In the genomic region with DNA sequence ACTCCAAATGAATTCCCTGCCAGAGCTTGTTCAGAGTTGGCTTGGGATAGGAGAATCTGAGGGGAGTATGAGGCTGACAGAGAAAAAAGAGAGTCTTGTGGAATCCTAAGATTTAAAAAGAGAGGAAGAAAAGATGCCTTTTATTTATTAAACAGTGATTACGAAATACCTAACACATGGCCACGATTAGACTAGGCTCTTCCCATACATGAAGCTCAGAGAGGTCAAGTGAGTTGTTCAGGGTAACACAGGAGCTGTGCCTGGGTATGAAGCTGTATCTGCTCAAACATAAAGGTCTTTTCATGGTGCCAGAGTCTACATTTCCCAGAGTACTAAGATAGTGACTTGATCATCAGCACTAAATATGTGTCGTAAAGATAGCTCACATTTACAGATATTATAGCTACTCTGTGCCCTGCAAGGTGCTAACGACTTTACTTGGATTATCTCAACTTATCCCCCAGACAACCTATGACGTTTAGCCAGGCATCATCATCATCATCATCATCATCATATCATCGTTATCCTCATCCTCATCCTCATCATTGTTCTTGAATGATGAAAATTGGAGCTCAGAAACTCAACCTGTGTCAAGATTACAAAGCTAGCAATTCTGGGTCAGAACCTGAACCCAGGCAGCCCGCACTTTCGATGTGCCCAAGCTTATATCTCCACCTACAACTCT, we compare ENCODE assay signal across 24 cellular contexts.
"Had no signal": no experiment of that assay in that cellular context is flagged by ENCODE, and none has a peak within 500 bp of the region (broad histone marks: within the 10 kb centered on the region; RNA-seq: fewer than 3 reads in every experiment).

No MANE protein-coding gene starts in this region.

- H3K4me2 ChIP-seq: smooth muscle cell had no signal

- H2AFZ ChIP-seq: parathyroid adenoma had no signal

- H3K9me3 ChIP-seq: neutrophil, ovary, psoas muscle, stomach, tibial artery, transverse colon, upper lobe of right lung, uterus had no signal

- H3K4me1 ChIP-seq: parathyroid adenoma, psoas muscle, stomach, tibial artery, transverse colon, upper lobe of right lung, uterus had no signal

- ATAC-seq: naive thymus-derived CD4-positive, alpha-beta T cell; natural killer cell; psoas muscle; sciatic nerve; stimulated activated effector memory CD8-positive, alpha-beta T cell treated with anti-CD3 and anti-CD28 coated beads, Interleukin-12 subunit alpha, Interleukin-12 subunit beta, amount 100 ng/mL, for 72 hours; stimulated activated naive B cell treated with anti-CD40 and anti-IgM and Interleukin-4, amounts not matched to agents 10 μg/mL and 1 μg/mL and 100 μg/mL, for 72 hours; upper lobe of right lung had no signal

- H3K27ac ChIP-seq: neutrophil, ovary, parathyroid adenoma, psoas muscle, skin epidermis, stomach, tibial artery, transverse colon, upper lobe of right lung, uterus had no signal

- H3K36me3 ChIP-seq: neutrophil, ovary, stomach, tibial artery, transverse colon, upper lobe of right lung, uterus had no signal

- H3K79me2 ChIP-seq: parathyroid adenoma had no signal

- H3K4me3 ChIP-seq: ovary, psoas muscle, skin epidermis, smooth muscle cell, stomach, tibial artery, transverse colon, upper lobe of right lung, uterus had no signal

- H3K9ac ChIP-seq: parathyroid adenoma had no signal

- H3K27me3 ChIP-seq: ovary, tibial artery, upper lobe of right lung, uterus had no signal

- DNase-seq: naive thymus-derived CD4-positive, alpha-beta T cell; natural killer cell; nucleus accumbens; ovary; posterior cingulate gyrus; psoas muscle; right cardiac atrium; stimulated activated CD4-positive, alpha-beta T cell treated with anti-CD3 and anti-CD28 coated beads, Interleukin-15, amount 100 ng/mL, for 24 hours; stimulated activated CD4-positive, alpha-beta T cell treated with anti-CD3 and anti-CD28 coated beads, Interleukin-2, amount 100 ng/mL, for 24 hours; stimulated activated CD4-positive, alpha-beta T cell treated with anti-CD3 and anti-CD28 coated beads, Interleukin-2, amount 100 ng/mL, for 48 hours; stimulated activated CD4-positive, alpha-beta T cell treated with anti-CD3 and anti-CD28 coated beads, Interleukin-4, amount 100 ng/mL, for 24 hours; stimulated activated naive B cell treated with anti-CD40 and anti-IgM and Interleukin-4, amounts not matched to agents 10 μg/mL and 1 μg/mL and 100 μg/mL, for 72 hours; stimulated activated naive CD4-positive, alpha-beta T cell treated with Interleukin-2 at 50 U/mL for 16 hours; stomach; tibial artery; transverse colon; upper lobe of right lung; uterus had no signal
